Comparison of ENCODE assay signal across 8 cellular contexts in the genomic region with DNA sequence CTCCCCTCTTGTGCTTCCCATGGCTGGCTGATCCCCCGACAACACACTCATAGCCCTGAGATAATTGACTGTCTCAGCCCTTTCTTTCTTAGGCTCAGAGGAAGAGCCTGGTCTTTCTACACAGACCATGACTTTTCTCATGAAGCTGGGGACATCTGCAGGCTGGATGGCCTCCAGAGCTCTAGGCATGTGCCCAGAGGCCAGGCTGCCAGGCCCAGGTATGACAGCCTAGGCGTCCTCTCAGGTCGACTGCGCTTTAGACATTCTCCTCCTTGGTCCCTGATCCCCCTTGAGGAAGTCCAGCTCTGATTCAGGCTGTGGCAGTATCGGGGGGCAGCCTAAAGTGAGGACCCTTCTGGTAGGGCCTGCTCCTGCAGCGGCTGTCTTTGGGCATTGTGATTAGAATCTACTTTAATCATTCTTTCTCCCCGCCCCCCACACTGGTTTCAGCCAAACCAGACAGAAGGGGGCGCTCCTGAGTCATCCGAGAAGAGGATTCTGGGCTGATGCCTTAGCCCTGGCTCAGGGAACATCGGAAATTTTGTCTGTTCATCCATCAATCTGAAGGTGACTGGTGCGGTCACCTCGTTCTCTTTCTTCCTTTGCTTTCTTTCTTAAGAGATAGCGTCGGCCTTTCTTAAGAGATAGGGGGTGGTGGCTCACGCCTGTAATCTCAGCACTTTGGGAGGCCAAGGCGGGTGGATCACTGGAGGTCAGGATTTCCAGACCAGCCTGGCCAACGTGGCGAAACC.
DNase-seq lines count a peak whose midpoint lies in the region; ATAC-seq, FAIRE-seq and TF ChIP-seq lines count a peak whose summit lies in the region.

No MANE protein-coding gene starts in this region.

- DNase-seq in A549 (ENCODE audit: low read depth in 1 of 2, low spot score in 1 of 2) (peak; percentile 62 to 65), GM13976 (ENCODE audit: low spot score) (peak; percentile 73), NCI-H748 treated with DMSO at 0.1 percent for 48 hours (lab: John Stamatoyannopoulos, UW) (peak; percentile 45), endothelial cell (ENCODE audit: low spot score) (peak; percentile 90), midbrain (lab: John Stamatoyannopoulos, UW) (peak; percentile 65)
- peak; percentile 19 to 57 for DNase-seq in activated CD8-positive, alpha-beta memory T cell treated with anti-CD3 and anti-CD28 coated beads for 1 hour (ENCODE audit: extremely low read depth in 1 of 2, low read depth in 1 of 2)
- DNase-seq in stimulated activated CD8-positive, alpha-beta memory T cell treated with anti-CD3 and anti-CD28 coated beads, Interleukin-4, amount 100 ng/mL, for 24 hours (ENCODE audit: low read depth): peak; percentile 62

- TF ChIP-seq RAD21 in A549 (conservative IDR thresholded peaks at IDR 0.05 in 1 of 2, IDR thresholded peaks at IDR 0.05 in 1 of 2): peak; percentile 82 to 91

- H3K4me1 Mint-ChIP-seq in endothelial cell (ENCODE audit: unreplicated experiment): peaks cover 20% of the 10 kb centered on the region

- no peak overlapping the region for H3K4me3 Mint-ChIP-seq in endothelial cell (ENCODE audit: unreplicated experiment)

- no peak for FAIRE-seq in A549 (lab: Jason Lieb, UNC)

- no peak for TF ChIP-seq EP300 in A549 (IDR thresholded peaks at IDR 0.05)

- POLR2A ChIA-PET in A549 (lab: Yijun Ruan, JAX): no interaction called here

- TF ChIP-seq POLR2A in A549 (IDR thresholded peaks at IDR 0.05; ENCODE audit: low read length): no peak

- TF ChIP-seq CTCF in A549 (IDR thresholded peaks at IDR 0.05) (peak; percentile 84), GM13976 (IDR thresholded peaks at IDR 0.05; ENCODE audit: borderline replicate concordance, control extremely low read depth, extremely low read depth, insufficient read depth, missing control alignments) (peak; percentile 63), endothelial cell (IDR thresholded peaks at IDR 0.05; ENCODE audit: unreplicated experiment) (peak; percentile 90)

- peak; percentile 74 to 91; a peak in 5 of 6 replicates for ATAC-seq in A549
- ATAC-seq in GM19395 (IDR thresholded peaks at IDR 0.05; ENCODE audit: unreplicated experiment): no peak

- 37% methylated on average over 17 of the region's 18 CpGs for WGBS in A549 (ENCODE audit: missing lambda C conversion rate)

- no peak overlapping the region for H3K4me3 ChIP-seq in A549

- in situ Hi-C loops in GM13976 (cut with MboI; ENCODE audit: low sequenced_read_pairs, unreplicated experiment): loop anchor here (10.0 kb wide), 1 partner anchor 623 kb away; no protein-coding TSS in a partner anchor

- CTCF ChIA-PET in A549 (lab: Yijun Ruan, JAX): interaction anchor here (0.5 to 5.9 kb wide), 41 partner anchors 8 to 631 kb away, joined by 3 to 73 read pairs (median 3); partner anchors contain the start of gene CTNNA1

- H3K9me3 Mint-ChIP-seq in endothelial cell (ENCODE audit: unreplicated experiment): no peaks in the 10 kb centered on the region

- H3K36me3 Mint-ChIP-seq in endothelial cell (ENCODE audit: low read depth, unreplicated experiment): no peaks in the 10 kb centered on the region

- H3K9me3 ChIP-seq in A549: no peaks in the 10 kb centered on the region

- peak overlapping the region; percentile 36 for H3K27ac Mint-ChIP-seq in endothelial cell (ENCODE audit: unreplicated experiment)

- H3K4me2 ChIP-seq in A549: 0 out of 3 replicates have a peak overlapping the region, but pooled peaks have one; percentile 17

- no peak overlapping the region for H3K27ac ChIP-seq in A549

- peaks cover 2% of the 10 kb centered on the region for H3K27me3 Mint-ChIP-seq in endothelial cell (ENCODE audit: unreplicated experiment)

- no peaks in the 10 kb centered on the region for H3K4me1 ChIP-seq in A549

TF ChIP-seq in A549, 52 proteins besides CTCF, POLR2A, EP300 and RAD21 (continues in another document):
- no peak for TF ChIP-seq NFE2L2 (conservative IDR thresholded peaks at IDR 0.05; ENCODE audit: low read length)
- TF ChIP-seq KDM5A (IDR thresholded peaks at IDR 0.05): no peak
- TF ChIP-seq CEBPB (IDR thresholded peaks at IDR 0.05): no peak
- TF ChIP-seq ELK1 (IDR thresholded peaks at IDR 0.05; ENCODE audit: low read depth, low read length): no peak
- 0 out of 2 replicates have a peak, but pooled peaks have one; percentile 34 for TF ChIP-seq GATA3 (IDR thresholded peaks at IDR 0.05; ENCODE audit: borderline replicate concordance)
- TF ChIP-seq PBX3 (IDR thresholded peaks at IDR 0.05): no peak
- no peak for TF ChIP-seq ZC3H11A (IDR thresholded peaks at IDR 0.05)
- no peak for TF ChIP-seq CBX8 (IDR thresholded peaks at IDR 0.05)
- no peak for TF ChIP-seq TP53 (CRISPR knock-in tag; IDR thresholded peaks at IDR 0.05)
- TF ChIP-seq CHD4 (IDR thresholded peaks at IDR 0.05; ENCODE audit: borderline replicate concordance): no peak
- TF ChIP-seq NR3C1 (IDR thresholded peaks at IDR 0.05): no peak
- peak; percentile 50 for TF ChIP-seq CHD2 (IDR thresholded peaks at IDR 0.05; ENCODE audit: low read length, partially characterized antibody)
- TF ChIP-seq, protein P1, sequence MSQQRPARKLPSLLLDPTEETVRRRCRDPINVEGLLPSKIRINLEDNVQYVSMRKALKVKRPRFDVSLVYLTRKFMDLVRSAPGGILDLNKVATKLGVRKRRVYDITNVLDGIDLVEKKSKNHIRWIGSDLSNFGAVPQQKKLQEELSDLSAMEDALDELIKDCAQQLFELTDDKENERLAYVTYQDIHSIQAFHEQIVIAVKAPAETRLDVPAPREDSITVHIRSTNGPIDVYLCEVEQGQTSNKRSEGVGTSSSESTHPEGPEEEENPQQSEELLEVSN (IDR thresholded peaks at IDR 0.05; ENCODE audit: borderline replicate concordance, low read depth): no peak
- peak; percentile 82 for TF ChIP-seq SMC3 (IDR thresholded peaks at IDR 0.05)
- no peak for TF ChIP-seq MAX (IDR thresholded peaks at IDR 0.05)
- no peak for TF ChIP-seq HMGXB4 (CRISPR knock-in tag; IDR thresholded peaks at IDR 0.05; ENCODE audit: borderline replicate concordance)
- TF ChIP-seq, protein P2, sequence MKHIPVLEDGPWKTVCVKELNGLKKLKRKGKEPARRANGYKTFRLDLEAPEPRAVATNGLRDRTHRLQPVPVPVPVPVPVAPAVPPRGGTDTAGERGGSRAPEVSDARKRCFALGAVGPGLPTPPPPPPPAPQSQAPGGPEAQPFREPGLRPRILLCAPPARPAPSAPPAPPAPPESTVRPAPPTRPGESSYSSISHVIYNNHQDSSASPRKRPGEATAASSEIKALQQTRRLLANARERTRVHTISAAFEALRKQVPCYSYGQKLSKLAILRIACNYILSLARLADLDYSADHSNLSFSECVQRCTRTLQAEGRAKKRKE (CRISPR knock-in tag; IDR thresholded peaks at IDR 0.05; ENCODE audit: low read depth): no peak
- TF ChIP-seq HEYL (CRISPR knock-in tag; IDR thresholded peaks at IDR 0.05): no peak
- TF ChIP-seq JUN (IDR thresholded peaks at IDR 0.05): no peak
- TF ChIP-seq, protein P3, sequence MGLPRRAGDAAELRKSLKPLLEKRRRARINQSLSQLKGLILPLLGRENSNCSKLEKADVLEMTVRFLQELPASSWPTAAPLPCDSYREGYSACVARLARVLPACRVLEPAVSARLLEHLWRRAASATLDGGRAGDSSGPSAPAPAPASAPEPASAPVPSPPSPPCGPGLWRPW (IDR thresholded peaks at IDR 0.05): no peak
- no peak for TF ChIP-seq ESRRA (IDR thresholded peaks at IDR 0.05; ENCODE audit: borderline replicate concordance, low read length)
- no peak for TF ChIP-seq HOXA7 (CRISPR knock-in tag; IDR thresholded peaks at IDR 0.05)

Comparison
In these comparisons a context has a peak if more than half of its experiments do, and no peak if none do; other contexts are left out.
1. DNase-seq: peak in every context shown above with its lines; median percentile 90 in endothelial cell; 73 in GM13976; 65 in midbrain; 64 in A549; 62 in stimulated activated CD8-positive, alpha-beta memory T cell treated with anti-CD3 and anti-CD28 coated beads, Interleukin-4, amount 100 ng/mL, for 24 hours; 45 in NCI-H748 treated with DMSO at 0.1 percent for 48 hours; 38 in activated CD8-positive, alpha-beta memory T cell treated with anti-CD3 and anti-CD28 coated beads for 1 hour.